Comparison of ENCODE assay signal across 25 cellular contexts in genomic region chr2:163983911-163984310, GRCh38.
"Had no signal": no experiment of that assay in that cellular context is flagged by ENCODE, and none has a peak within 500 bp of the region (broad histone marks: within the 10 kb centered on the region; RNA-seq: fewer than 3 reads in every experiment).

No MANE protein-coding gene starts in this region.

- DNase-seq: colonic mucosa; dermis blood vessel endothelial cell; dorsolateral prefrontal cortex; effector CD4-positive, alpha-beta T cell; effector memory CD4-positive, alpha-beta T cell; erythroblast; esophagus squamous epithelium; foreskin fibroblast; foreskin melanocyte; gastrocnemius medialis; glutamatergic neuron; head of caudate nucleus; heart right ventricle; hippocampal formation; left cardiac atrium; left lung; left ventricle myocardium superior; lower lobe of right lung; mesenchymal stem cell; midbrain; naive thymus-derived CD4-positive, alpha-beta T cell had no signal

- ATAC-seq: esophagus mucosa; gastrocnemius medialis; heart right ventricle; left cardiac atrium; left lung; left ventricle myocardium superior; lower lobe of right lung; naive thymus-derived CD4-positive, alpha-beta T cell had no signal

- H3K36me3 Mint-ChIP-seq: naive thymus-derived CD4-positive, alpha-beta T cell had no signal

- H3K9me3 ChIP-seq: colonic mucosa, esophagus squamous epithelium, gastrocnemius medialis, heart right ventricle, left lung, lower lobe of right lung had no signal

- H3K27ac ChIP-seq: colonic mucosa, dorsolateral prefrontal cortex, epithelial cell of prostate, esophagus squamous epithelium, gastrocnemius medialis, heart right ventricle, left lung, lower lobe of right lung had no signal

- H3K27ac Mint-ChIP-seq: naive thymus-derived CD4-positive, alpha-beta T cell had no signal

- H3K4me1 ChIP-seq: colonic mucosa, esophagus squamous epithelium, gastrocnemius medialis, heart right ventricle, left lung, lower lobe of right lung had no signal

- H3K4me1 Mint-ChIP-seq: naive thymus-derived CD4-positive, alpha-beta T cell had no signal

- H3K4me3 ChIP-seq: colonic mucosa, dorsolateral prefrontal cortex, esophagus squamous epithelium, gastrocnemius medialis, heart right ventricle, left lung, lower lobe of right lung had no signal

- H3K27me3 ChIP-seq: colonic mucosa, dorsolateral prefrontal cortex, esophagus squamous epithelium, gastrocnemius medialis, heart right ventricle, left lung had no signal

- H3K4me3 Mint-ChIP-seq: naive thymus-derived CD4-positive, alpha-beta T cell had no signal

- H3K36me3 ChIP-seq: colonic mucosa, esophagus squamous epithelium, gastrocnemius medialis, heart right ventricle, left lung, lower lobe of right lung had no signal

- FAIRE-seq: islet of Langerhans, keratinocyte had no signal

- H3K27me3 Mint-ChIP-seq: naive thymus-derived CD4-positive, alpha-beta T cell had no signal
